8 cellular contexts compared by ENCODE assay signal in the genomic region with DNA sequence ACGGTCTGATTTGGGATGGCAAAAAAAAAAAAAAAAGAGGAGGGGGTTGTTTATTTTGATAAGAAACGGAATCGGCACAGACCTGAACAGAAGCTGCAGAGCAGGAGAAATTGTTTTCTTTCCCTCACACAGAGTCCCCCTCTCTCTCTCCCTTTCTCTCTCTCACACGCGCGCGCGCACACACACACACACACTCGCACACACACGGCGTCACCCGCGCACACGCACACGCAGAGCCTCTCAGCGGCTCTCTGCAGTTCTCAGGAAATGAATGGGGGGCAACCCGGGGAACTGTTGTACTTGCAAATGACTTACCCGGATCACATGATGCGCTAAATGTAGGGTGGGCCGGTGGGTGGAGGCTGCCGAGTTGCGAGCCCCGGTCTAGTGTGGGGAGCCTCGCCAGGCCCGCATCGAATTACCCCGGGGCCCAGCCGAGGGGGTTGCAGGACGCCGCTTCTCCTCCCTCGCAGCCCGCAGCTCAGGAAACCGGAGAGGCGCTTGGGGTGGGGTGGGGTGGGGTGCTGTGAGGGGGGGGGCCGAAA. TPM values are rescaled to one million over a fixed set of nuclear protein-coding genes. Genes with fewer than 3 reads are reported as not detected.
DNase-seq lines count a peak whose midpoint lies in the region; ATAC-seq and TF ChIP-seq lines count a peak whose summit lies in the region.

No MANE protein-coding gene starts in this region.

- H4K20me1 ChIP-seq in PC-3 (ENCODE audit: low read length) (no peaks in the 10 kb centered on the region; the same call in 1 of the 2 replicates), fibroblast of lung (ENCODE audit: control insufficient read depth, extremely low read depth, insufficient read depth, low read length) (no peaks in the 10 kb centered on the region)

- H3K27me3 ChIP-seq in PC-3 (ENCODE audit: low read length) (no peaks in the 10 kb centered on the region), fibroblast of lung (ENCODE audit: control insufficient read depth, insufficient read depth, low read length) (no peaks in the 10 kb centered on the region)

- H3K4me3 Mint-ChIP-seq in Calu3 (ENCODE audit: low read depth, unreplicated experiment) = no peak overlapping the region
- peak overlapping the region in 9 of 10 donors; percentile 93 to 100 (median 97) for H3K4me3 Mint-ChIP-seq in naive thymus-derived CD8-positive, alpha-beta T cell

- BruUV-seq in Calu3 (replicated peaks; lab: Mats Ljungman, UMichigan) (no TSS peak), PC-3 (replicated peaks; lab: Mats Ljungman, UMichigan) (TSS peak; percentile 44)

- H3K9ac ChIP-seq in PC-3 (ENCODE audit: low read length) = peak overlapping the region; percentile 71
- peak overlapping the region; percentile 50 for H3K9ac ChIP-seq in fibroblast of lung (ENCODE audit: insufficient read depth, low read length)

- H3K9me2 ChIP-seq in PC-3 (replicated peaks; ENCODE audit: low read length) = no peaks in the 10 kb centered on the region

- intact Hi-C loops in Calu3 (cut with micrococcal nuclease; ENCODE audit: unreplicated experiment) (loop anchor here (5.0 to 10.0 kb wide), 3 partner anchors 99 to 299 kb away; no protein-coding TSS in a partner anchor), PC-3 (cut with micrococcal nuclease) (loop anchor here (1.0 to 10.0 kb wide), 4 partner anchors 185 to 1124 kb away; no protein-coding TSS in a partner anchor)

- H3K36me3 Mint-ChIP-seq in Calu3 (ENCODE audit: insufficient read depth, unreplicated experiment) = peaks cover 7% of the 10 kb centered on the region
- H3K36me3 Mint-ChIP-seq in naive thymus-derived CD8-positive, alpha-beta T cell = peaks cover 0 to 2% (median 0%) of the 10 kb centered on the region in 3 donors

- H3K4me1 Mint-ChIP-seq in Calu3 (ENCODE audit: low read depth, unreplicated experiment) = no peaks in the 10 kb centered on the region
- H3K4me1 Mint-ChIP-seq in naive thymus-derived CD8-positive, alpha-beta T cell = peaks cover 16 to 42% (median 35%) of the 10 kb centered on the region in 4 donors

- no peaks in the 10 kb centered on the region for H3K27me3 Mint-ChIP-seq in Calu3 (ENCODE audit: unreplicated experiment)
- peaks cover 0 to 2% (median 0%) of the 10 kb centered on the region in 5 donors for H3K27me3 Mint-ChIP-seq in naive thymus-derived CD8-positive, alpha-beta T cell

- peak overlapping the region; percentile 81 for H3K4me2 ChIP-seq in PC-3 (ENCODE audit: low read length)
- H3K4me2 ChIP-seq in fibroblast of lung (ENCODE audit: extremely low read depth, insufficient read depth, low read length) = peak overlapping the region; percentile 48

- no peaks in the 10 kb centered on the region for H3K36me3 ChIP-seq in PC-3 (ENCODE audit: low read depth, low read length)
- no peaks in the 10 kb centered on the region for H3K36me3 ChIP-seq in fibroblast of lung (ENCODE audit: control insufficient read depth, insufficient read depth, low read length)

- CTCF ChIA-PET in Calu3 (lab: Charles Lee) = no interaction called here
- CTCF ChIA-PET in PC-3 (lab: Charles Lee) = no interaction called here

- H3K79me2 ChIP-seq in PC-3 (ENCODE audit: low read length) (peaks cover 52% of the 10 kb centered on the region), fibroblast of lung (ENCODE audit: control insufficient read depth, insufficient read depth, low read length) (peaks cover 48% of the 10 kb centered on the region)

- H3K4me3 ChIP-seq in PC-3 (ENCODE audit: low read length) (peak overlapping the region; percentile 96), fibroblast of lung (replicated peaks in 1 of 4; ENCODE audit: control extremely low read depth in 1 of 4, insufficient read depth in 1 of 4, low read depth in 3 of 4, low read length in 4 of 4) (peak overlapping the region; percentile 82 to 96 (median 91))

- H3K9me3 ChIP-seq in PC-3 (ENCODE audit: low read length) = no peaks in the 10 kb centered on the region
- H3K9me3 ChIP-seq in fibroblast of lung (ENCODE audit: control insufficient read depth, insufficient read depth, low read depth, low read length) = no peaks in the 10 kb centered on the region

- H2AFZ ChIP-seq in PC-3 (ENCODE audit: low read length) = peak overlapping the region; percentile 77
- H2AFZ ChIP-seq in fibroblast of lung (ENCODE audit: low read length) = peak overlapping the region; percentile 9

- H3K27ac ChIP-seq in PC-3 (ENCODE audit: low read length) (peak overlapping the region; percentile 34; the same call in 1 of the 2 replicates), fibroblast of lung (ENCODE audit: insufficient read depth, low read length) (peak overlapping the region; percentile 85)

- peak overlapping the region; percentile 39 for H3K27ac Mint-ChIP-seq in Calu3 (ENCODE audit: unreplicated experiment)
- H3K27ac Mint-ChIP-seq in naive thymus-derived CD8-positive, alpha-beta T cell = peak overlapping the region in 9 of 10 donors; percentile 96 to 100 (median 99)

- no peaks in the 10 kb centered on the region for H3K9me3 Mint-ChIP-seq in Calu3 (ENCODE audit: low read depth, unreplicated experiment)
- H3K9me3 Mint-ChIP-seq in naive thymus-derived CD8-positive, alpha-beta T cell = peaks cover 0 to 2% (median 0%) of the 10 kb centered on the region in 9 donors

- POLR2A ChIA-PET in PC-3 (lab: Charles Lee; ENCODE audit: unreplicated experiment) = interaction anchor here (0.7 kb wide), 1 partner anchor 323 kb away, joined by 4 read pairs; no protein-coding TSS in a partner anchor
- POLR2A ChIA-PET in naive thymus-derived CD8-positive, alpha-beta T cell (lab: Charles Lee) = interaction anchor here (0.6 to 6.8 kb wide), 30 partner anchors 17 to 381 kb away, joined by 3 to 157 read pairs (median 4); no protein-coding TSS in a partner anchor

- TF ChIP-seq CTCF in Calu3 (IDR thresholded peaks at IDR 0.05; ENCODE audit: unreplicated experiment) = no peak
- TF ChIP-seq CTCF in PC-3 (conservative IDR thresholded peaks at IDR 0.05; ENCODE audit: low read depth, low read length) = no peak
- TF ChIP-seq CTCF in fibroblast of lung (conservative IDR thresholded peaks at IDR 0.05 in 1 of 2, IDR thresholded peaks at IDR 0.05 in 1 of 2; ENCODE audit: low read depth in 1 of 2, low read length in 2 of 2) = no peak

- H3F3A ChIP-seq in PC-3 (ENCODE audit: low read length, unreplicated experiment) = no peaks in the 10 kb centered on the region

- ATAC-seq in GM21381 (IDR thresholded peaks at IDR 0.05; ENCODE audit: unreplicated experiment) = peak; percentile 39
- ATAC-seq in PC-3 = peak; percentile 27
- ATAC-seq in naive thymus-derived CD8-positive, alpha-beta T cell = peak; percentile 62 to 69

- DNase-seq in Calu3 = peak; percentile 30
- DNase-seq in HT1080 (ENCODE audit: low read depth) = peak; percentile 91
- peak; percentile 35 for DNase-seq in PC-3
- DNase-seq in activated T-cell treated with anti-CD3 and anti-CD28 coated beads, Interleukin-2, amount 50 U/mL, for 48 hours = peak; percentile 85 to 88
- DNase-seq in fibroblast of lung (ENCODE audit: low read depth in 2 of 2) = peak; percentile 97
- peak; percentile 77 to 99 (median 94) for DNase-seq in naive thymus-derived CD8-positive, alpha-beta T cell
- peak; percentile 73 to 87 for DNase-seq in stimulated activated CD8-positive, alpha-beta memory T cell treated with anti-CD3 and anti-CD28 coated beads, Interleukin-7, amount 100 ng/mL, for 48 hours (ENCODE audit: extremely low read depth in 1 of 2, low read depth in 1 of 2)

- peaks cover 39% of the 10 kb centered on the region for H3K4me1 ChIP-seq in PC-3 (ENCODE audit: insufficient read depth, low read length)
- H3K4me1 ChIP-seq in fibroblast of lung (ENCODE audit: control insufficient read depth, extremely low read depth, insufficient read depth, low read length) = peaks cover 21% of the 10 kb centered on the region

RNA-seq across cellular contexts. Expression of gene KLF12, which starts 0.5 kb away (rescaled TPM):
- total RNA-seq in Calu3 (2022) = 3.0 and 3.9 TPM in 2 replicates
- 3.9 and 7.7 TPM in 2 replicates for total RNA-seq in HT1080 (2014; rRNA removed; shearing (Covaris generic))
- 4.2 and 5.5 TPM in 2 replicates for polyA plus RNA-seq in HT1080 (2015; cell fraction: cytosol; rRNA removed)
- polyA plus RNA-seq in HT1080 (2015; cell fraction: nucleus; rRNA removed) = 10.2 and 10.8 TPM in 2 replicates
- 5.0 and 6.4 TPM in 2 replicates for total RNA-seq in PC-3 (2014; rRNA removed)
- 10.5 and 11.4 TPM in 2 replicates for total RNA-seq in fibroblast of lung
- 12.2 and 18.2 TPM in 2 replicates for polyA plus RNA-seq in fibroblast of lung
- polyA plus RNA-seq in fibroblast of lung (2012) = 4.3 and 7.8 TPM in 2 replicates
- polyA minus RNA-seq in fibroblast of lung (ENCODE audit: low replicate concordance) = 21.1 and 63.1 TPM in 2 replicates
- total RNA-seq in naive thymus-derived CD8-positive, alpha-beta T cell = 10 to 100 TPM; 72.6 to 77.9 TPM
- 10 to 100 TPM; 19.8 to 29.6 (median 20.0) TPM for polyA plus RNA-seq in naive thymus-derived CD8-positive, alpha-beta T cell

Comparison
In these comparisons a context has a peak if more than half of its experiments do, and no peak if none do; other contexts are left out.
1. Peak in every context shown above with its lines: DNase-seq, ATAC-seq, H3K4me3 ChIP-seq and H3K27ac ChIP-seq.
2. DNase-seq: peak in every context shown above with its lines; median percentile 97 in fibroblast of lung; 94 in naive thymus-derived CD8-positive, alpha-beta T cell; 91 in HT1080; 86 in activated T-cell treated with anti-CD3 and anti-CD28 coated beads, Interleukin-2, amount 50 U/mL, for 48 hours; 80 in stimulated activated CD8-positive, alpha-beta memory T cell treated with anti-CD3 and anti-CD28 coated beads, Interleukin-7, amount 100 ng/mL, for 48 hours; 35 in PC-3; 30 in Calu3.